Comparison of ENCODE assay signal across 20 cellular contexts in genomic region chr9:81678088-81678487, GRCh38. TPM values are rescaled to one million over a fixed set of nuclear protein-coding genes. Genes with fewer than 3 reads are reported as not detected.
A peak's percentile ranks its signal among the peaks of the same experiment; 100 is the strongest.
DNase-seq lines count a peak whose midpoint lies in the region; ATAC-seq and TF ChIP-seq lines count a peak whose summit lies in the region.
"Had no signal": no experiment of that assay in that cellular context is flagged by ENCODE, and none has a peak within 500 bp of the region (broad histone marks: within the 10 kb centered on the region; RNA-seq: fewer than 3 reads in every experiment).

No MANE protein-coding gene starts in this region.

- WGBS in smooth muscle cell (ENCODE audit: low lambda C conversion rate), result 91% methylated on average over 1 of the region's 1 CpG

- H3K4me2 ChIP-seq in PC-3 (ENCODE audit: low read length) (no peak overlapping the region), smooth muscle cell (peak overlapping the region; percentile 2)
- H3K4me2 ChIP-seq: BLaER1 treated with 17β-estradiol and CSF1 and Interleukin-3, amounts not matched to agents 10 nM and 100 nM had no signal

- POLR2A ChIA-PET in AG04450 (lab: Yijun Ruan, JAX) (interaction anchor here (0.7 kb wide), 1 partner anchor 452 kb away, joined by 6 read pairs; no protein-coding TSS in a partner anchor), PC-3 (lab: Charles Lee; ENCODE audit: unreplicated experiment) (no interaction called here), WTC11 (lab: Charles Lee) (no interaction called here)
- POLR2A ChIA-PET in activated CD4-positive, alpha-beta T cell treated with anti-CD3 and anti-CD28 coated beads for 36 hours (lab: Charles Lee), result no interaction called here

- H3K4me3 ChIP-seq in AG04450 (ENCODE audit: low read depth, low read length), result no peak overlapping the region
- H3K4me3 ChIP-seq in PC-3 (ENCODE audit: low read length), result no peak overlapping the region
- H3K4me3 ChIP-seq in smooth muscle cell, result no peak overlapping the region
- H3K4me3 ChIP-seq: BLaER1 treated with 17β-estradiol and CSF1 and Interleukin-3, amounts not matched to agents 10 nM and 100 nM had no signal

- H3K27ac ChIP-seq in AG04450 (ENCODE audit: low read depth, low read length), result peak overlapping the region; percentile 21
- H3K27ac ChIP-seq in PC-3 (ENCODE audit: low read length), result no peak overlapping the region
- H3K27ac ChIP-seq in smooth muscle cell (ENCODE audit: low read depth), result no peak overlapping the region
- H3K27ac ChIP-seq: BLaER1 treated with 17β-estradiol and CSF1 and Interleukin-3, amounts not matched to agents 10 nM and 100 nM; C4-2B had no signal

- H3K9ac ChIP-seq in PC-3 (ENCODE audit: low read length) (no peak overlapping the region), smooth muscle cell (ENCODE audit: low read depth) (no peak overlapping the region)
- H3K9ac ChIP-seq: BLaER1 treated with 17β-estradiol and CSF1 and Interleukin-3, amounts not matched to agents 10 nM and 100 nM had no signal

- no peaks in the 10 kb centered on the region for H3K9me2 ChIP-seq in PC-3 (replicated peaks; ENCODE audit: low read length)

- peak overlapping the region; percentile 43 for H3K27ac Mint-ChIP-seq in HFFc6
- no peak overlapping the region for H3K27ac Mint-ChIP-seq in WTC11
- H3K27ac Mint-ChIP-seq in activated CD4-positive, alpha-beta T cell treated with anti-CD3 and anti-CD28 coated beads for 36 hours, result no peak overlapping the region
- H3K27ac Mint-ChIP-seq: B cell; CD4-positive, alpha-beta T cell; CD8-positive, alpha-beta T cell had no signal

- peak; percentile 50 for ATAC-seq in PC-3
- ATAC-seq in WTC11, result no peak
- ATAC-seq in activated CD4-positive, alpha-beta T cell treated with anti-CD3 and anti-CD28 coated beads for 36 hours, result no peak
- ATAC-seq: CD8-positive, alpha-beta T cell had no signal

- H3K27me3 Mint-ChIP-seq in HFFc6 (ENCODE audit: insufficient read depth), result peaks cover 2% of the 10 kb centered on the region; the same call in 1 of the 2 replicates
- no peaks in the 10 kb centered on the region for H3K27me3 Mint-ChIP-seq in WTC11 (ENCODE audit: low read depth)
- H3K27me3 Mint-ChIP-seq in activated CD4-positive, alpha-beta T cell treated with anti-CD3 and anti-CD28 coated beads for 36 hours, result peaks cover 26% of the 10 kb centered on the region
- H3K27me3 Mint-ChIP-seq: B cell had no signal

- TF ChIP-seq CTCF in AG04450 (IDR thresholded peaks at IDR 0.05; ENCODE audit: low read depth, low read length) (no peak), HFFc6 (IDR thresholded peaks at IDR 0.05) (no peak), PC-3 (conservative IDR thresholded peaks at IDR 0.05; ENCODE audit: low read depth, low read length) (no peak), smooth muscle cell (IDR thresholded peaks at IDR 0.05; ENCODE audit: borderline replicate concordance, insufficient read depth, poor library complexity, severe bottlenecking) (no peak), WTC11 (IDR thresholded peaks at IDR 0.05) (no peak)

- H3F3A ChIP-seq in PC-3 (ENCODE audit: low read length, unreplicated experiment) (no peaks in the 10 kb centered on the region), smooth muscle cell (ENCODE audit: low read depth) (no peaks in the 10 kb centered on the region)

- no peaks in the 10 kb centered on the region for H3K9me3 ChIP-seq in AG04450 (ENCODE audit: control insufficient read depth, insufficient read depth, low read length)
- no peaks in the 10 kb centered on the region for H3K9me3 ChIP-seq in PC-3 (ENCODE audit: low read length)
- no peaks in the 10 kb centered on the region for H3K9me3 ChIP-seq in smooth muscle cell (replicated peaks; ENCODE audit: low read depth)
- H3K9me3 ChIP-seq: Caco-2 had no signal

- H3K4me1 ChIP-seq in PC-3 (ENCODE audit: insufficient read depth, low read length), result peaks cover 9% of the 10 kb centered on the region; the same call in 1 of the 2 replicates
- peaks cover 14% of the 10 kb centered on the region for H3K4me1 ChIP-seq in smooth muscle cell (ENCODE audit: low read depth)

- intact Hi-C loops in PC-3 (cut with micrococcal nuclease), result no loop called here
- intact Hi-C loops in activated CD4-positive, alpha-beta T cell treated with anti-CD3 and anti-CD28 coated beads for 36 hours (cut with DNase I, micrococcal nuclease), result no loop called here

- peaks cover 15% of the 10 kb centered on the region for H3K36me3 Mint-ChIP-seq in HFFc6 (ENCODE audit: low read depth)
- H3K36me3 Mint-ChIP-seq in WTC11, result peaks cover 61% of the 10 kb centered on the region
- H3K36me3 Mint-ChIP-seq in activated CD4-positive, alpha-beta T cell treated with anti-CD3 and anti-CD28 coated beads for 36 hours (ENCODE audit: low read depth), result no peaks in the 10 kb centered on the region
- H3K36me3 Mint-ChIP-seq: CD8-positive, alpha-beta T cell had no signal

- H3K27me3 ChIP-seq in AG04450 (ENCODE audit: control insufficient read depth, insufficient read depth, low read length), result no peaks in the 10 kb centered on the region
- no peaks in the 10 kb centered on the region for H3K27me3 ChIP-seq in PC-3 (ENCODE audit: low read length)
- no peaks in the 10 kb centered on the region for H3K27me3 ChIP-seq in smooth muscle cell (ENCODE audit: low read depth)

- CTCF ChIA-PET in AG04450 (lab: Charles Lee), result interaction anchor here (0.9 to 1.1 kb wide), 2 partner anchors 16 to 170 kb away, joined by 3 to 4 read pairs; no protein-coding TSS in a partner anchor
- CTCF ChIA-PET in PC-3 (lab: Charles Lee), result no interaction called here
- CTCF ChIA-PET in WTC11 (lab: Charles Lee), result no interaction called here
- CTCF ChIA-PET in activated CD4-positive, alpha-beta T cell treated with anti-CD3 and anti-CD28 coated beads for 36 hours (lab: Charles Lee), result no interaction called here

- no peak overlapping the region for H2AFZ ChIP-seq in PC-3 (ENCODE audit: low read length)
- H2AFZ ChIP-seq in smooth muscle cell (ENCODE audit: low read depth), result no peak overlapping the region

- H3K9me3 Mint-ChIP-seq in HFFc6, result no peaks in the 10 kb centered on the region
- H3K9me3 Mint-ChIP-seq in WTC11, result no peaks in the 10 kb centered on the region
- H3K9me3 Mint-ChIP-seq in activated CD4-positive, alpha-beta T cell treated with anti-CD3 and anti-CD28 coated beads for 36 hours (ENCODE audit: low read depth), result no peaks in the 10 kb centered on the region
- H3K9me3 Mint-ChIP-seq: CD4-positive, alpha-beta T cell; CD8-positive, alpha-beta T cell had no signal

- H3K79me2 ChIP-seq in PC-3 (ENCODE audit: low read length) (peaks cover 98% of the 10 kb centered on the region), smooth muscle cell (ENCODE audit: low read depth) (peaks cover 46% of the 10 kb centered on the region)

- H3K36me3 ChIP-seq in PC-3 (ENCODE audit: low read depth, low read length) (peaks cover 39% of the 10 kb centered on the region), smooth muscle cell (ENCODE audit: low read depth) (no peaks in the 10 kb centered on the region)

- DNase-seq in AG04450 (ENCODE audit: low read depth, low spot score) (no peak), HFFc6 (no peak), PC-3 (no peak), smooth muscle cell (lab: John Stamatoyannopoulos, UW; ENCODE audit: unreplicated experiment) (no peak), WTC11 (ENCODE audit: low spot score) (no peak), mesenteric fat pad (ENCODE audit: low spot score) (no peak), NCI-H1436 treated with DMSO at 0.1 percent for 48 hours (lab: John Stamatoyannopoulos, UW) (no peak)
- no peak for DNase-seq in activated CD4-positive, alpha-beta T cell treated with anti-CD3 and anti-CD28 coated beads for 36 hours
- DNase-seq: 8988T; ACHN; AML-193; Caco-2; Calu3; CD4-positive, alpha-beta T cell; CD8-positive, alpha-beta T cell; DMS79 treated with DMSO at 0.1 percent for 48 hours; GF-D8 had no signal

- BruUV-seq in PC-3 (replicated peaks; lab: Mats Ljungman, UMichigan), result no TSS peak

- H3K4me1 Mint-ChIP-seq in HFFc6 (ENCODE audit: low read depth), result peaks cover 7% of the 10 kb centered on the region
- H3K4me1 Mint-ChIP-seq in WTC11, result peaks cover 63% of the 10 kb centered on the region
- peaks cover 7% of the 10 kb centered on the region for H3K4me1 Mint-ChIP-seq in activated CD4-positive, alpha-beta T cell treated with anti-CD3 and anti-CD28 coated beads for 36 hours

- H3K4me3 Mint-ChIP-seq in HFFc6 (no peak overlapping the region), WTC11 (no peak overlapping the region)
- no peak overlapping the region for H3K4me3 Mint-ChIP-seq in activated CD4-positive, alpha-beta T cell treated with anti-CD3 and anti-CD28 coated beads for 36 hours
- H3K4me3 Mint-ChIP-seq: B cell; CD4-positive, alpha-beta T cell; CD8-positive, alpha-beta T cell had no signal

- H4K20me1 ChIP-seq in PC-3 (ENCODE audit: low read length) (peaks cover 17% of the 10 kb centered on the region), smooth muscle cell (ENCODE audit: low read depth) (peaks cover 86% of the 10 kb centered on the region)

TF ChIP-seq in WTC11, 78 proteins besides CTCF, POLR2A, EP300 and RAD21 (continues in another document):
- TF ChIP-seq ATF3 (CRISPR knock-in tag; conservative IDR thresholded peaks at IDR 0.05) (no peak), ZNF425 (CRISPR knock-in tag; conservative IDR thresholded peaks at IDR 0.05) (no peak)

RNA-seq across cellular contexts. Expression of gene TLE1, which starts 11.3 kb away (rescaled TPM):
- polyA plus RNA-seq in AG04450 (2011; rRNA removed) (42.8 and 44.0 TPM in 2 replicates), smooth muscle cell (35.2 and 41.9 TPM in 2 replicates)
- polyA minus RNA-seq in AG04450 (2011; rRNA and poly(A)+ RNA removed), result 47.7 and 60.4 TPM in 2 replicates
- 10 to 100 TPM in 4 of 6 experiments, 1 to 10 TPM in 2; 6.7 to 15.3 (median 13.0) TPM for total RNA-seq in HFFc6 (2021; fragmentation: NEBNext Ultra II Directional; extraction: Animal tissue kit (Norgen Biotek cat#: 25700))
- total RNA-seq in PC-3 (2014; rRNA removed) (49.0 and 55.6 TPM in 2 replicates), smooth muscle cell (25.5 and 32.5 TPM in 2 replicates), WTC11 (2021) (93.2 to 97.7 TPM (median 93.9 TPM) in 3 replicates), mesenteric fat pad (115 TPM)
- total RNA-seq in activated CD4-positive, alpha-beta T cell treated with anti-CD3 and anti-CD28 coated beads for 36 hours, result under 1 TPM; 0.07 to 0.23 TPM

Comparison
In these comparisons a context has a peak if more than half of its experiments do, and no peak if none do; other contexts are left out.
1. RNA of gene TLE1, which starts 11.3 kb away (total RNA-seq): 115 TPM in mesenteric fat pad (single experiment), 93.2 to 97.7 TPM in WTC11, 49.0 to 55.6 TPM in PC-3, 25.5 to 32.5 TPM in smooth muscle cell and 6.7 to 15.3 TPM in HFFc6; 0.07 to 0.23 TPM in activated CD4-positive, alpha-beta T cell treated with anti-CD3 and anti-CD28 coated beads for 36 hours; every median in the first group is over 4 times any median in the second.